Comparison of ENCODE assay signal across 8 cellular contexts in genomic region chr7:155291045-155291530, GRCh38. TPM values are rescaled to one million over a fixed set of nuclear protein-coding genes. Genes with fewer than 3 reads are reported as not detected.
A peak's percentile ranks its signal among the peaks of the same experiment; 100 is the strongest.
DNase-seq lines count a peak whose midpoint lies in the region; ATAC-seq and TF ChIP-seq lines count a peak whose summit lies in the region.

No MANE protein-coding gene starts in this region.

- H3K27me3 Mint-ChIP-seq in CD4-positive, alpha-beta memory T cell: peaks cover 0 to 3% of the 10 kb centered on the region in 2 donors

- intact Hi-C loops in mucosa of descending colon (cut with DNase I, micrococcal nuclease) (no loop called here), posterior vena cava (cut with DNase I) (no loop called here)
- intact Hi-C loops in CD4-positive, alpha-beta memory T cell (cut with micrococcal nuclease): no loop called here

- CTCF ChIA-PET in CD4-positive, alpha-beta memory T cell (lab: Charles Lee; ENCODE audit: partially characterized antibody): no interaction called here

- H3K4me3 ChIP-seq in mucosa of descending colon: no peak overlapping the region
- H3K4me3 ChIP-seq in CD4-positive, alpha-beta memory T cell (ENCODE audit: low read length in 2 of 2): no peak overlapping the region

- ATAC-seq in mucosa of descending colon: peak; percentile 95
- no peak for ATAC-seq in HG02759 (IDR thresholded peaks at IDR 0.05; ENCODE audit: unreplicated experiment)
- no peak for ATAC-seq in GM21423 (IDR thresholded peaks at IDR 0.05; ENCODE audit: unreplicated experiment)

- POLR2A ChIA-PET in CD4-positive, alpha-beta memory T cell (lab: Charles Lee; ENCODE audit: partially characterized antibody): no interaction called here

- H3K9me3 ChIP-seq in mucosa of descending colon: no peaks in the 10 kb centered on the region
- no peaks in the 10 kb centered on the region for H3K9me3 ChIP-seq in CD4-positive, alpha-beta memory T cell (ENCODE audit: control insufficient read depth in 1 of 2, low read length in 2 of 2)

- no peaks in the 10 kb centered on the region for H3K4me1 ChIP-seq in mucosa of descending colon (ENCODE audit: low read depth)
- peaks cover 3% of the 10 kb centered on the region for H3K4me1 ChIP-seq in CD4-positive, alpha-beta memory T cell (ENCODE audit: insufficient read depth, low read length)

- no peaks in the 10 kb centered on the region for H3K36me3 ChIP-seq in mucosa of descending colon (ENCODE audit: low read depth)
- no peaks in the 10 kb centered on the region for H3K36me3 ChIP-seq in CD4-positive, alpha-beta memory T cell (ENCODE audit: insufficient read depth, low read length)

- no peak overlapping the region for H3K27ac ChIP-seq in CD4-positive, alpha-beta memory T cell (ENCODE audit: low read depth, low read length)

- in situ Hi-C loops in Caki2 (cut with HindIII; ENCODE audit: low pct_unique_long_range_greater_than_20kb, low sequenced_read_pairs): no loop called here

- H3K4me3 Mint-ChIP-seq in CD4-positive, alpha-beta memory T cell: no peak overlapping the region

- H3K4me1 Mint-ChIP-seq in CD4-positive, alpha-beta memory T cell: peaks cover 8 to 21% (median 19%) of the 10 kb centered on the region in 4 donors

- no peaks in the 10 kb centered on the region for H3K36me3 Mint-ChIP-seq in CD4-positive, alpha-beta memory T cell

- DNase-seq in Caki2 (ENCODE audit: low read depth) (peak; percentile 78), HT-29 (ENCODE audit: low spot score) (peak; percentile 68), astrocyte of the hippocampus (ENCODE audit: low read depth, low spot score) (peak; percentile 39), mucosa of descending colon (peak in 2 of 3 donors; percentile 22 to 47), posterior vena cava (ENCODE audit: low spot score) (no peak)
- DNase-seq in CD4-positive, alpha-beta memory T cell: no peak

- no peak for TF ChIP-seq CTCF in mucosa of descending colon (IDR thresholded peaks at IDR 0.05)

- no peaks in the 10 kb centered on the region for H3K27me3 ChIP-seq in CD4-positive, alpha-beta memory T cell (ENCODE audit: insufficient read depth, low read length)

- peak overlapping the region in 1 of 7 donors; percentile 48 for H3K27ac Mint-ChIP-seq in CD4-positive, alpha-beta memory T cell

- no peaks in the 10 kb centered on the region for H3K9me3 Mint-ChIP-seq in CD4-positive, alpha-beta memory T cell

RNA-seq across cellular contexts. Expression of gene INSIG1, which starts 6.6 kb away (rescaled TPM):
- total RNA-seq in Caki2 (2014; rRNA removed; shearing (Covaris generic); ENCODE audit: low replicate concordance): 61.5 and 72.9 TPM in 2 replicates
- 298 and 318 TPM in 2 replicates for total RNA-seq in HT-29 (2014; rRNA removed; shearing (Covaris generic))
- total RNA-seq in mucosa of descending colon (10 to 100 TPM; 40.1 to 85.1 (median 83.2) TPM), posterior vena cava (10 to 100 TPM; 25.2 to 27.3 TPM)
- 10 to 100 TPM; 41.8 to 43.0 TPM for total RNA-seq in CD4-positive, alpha-beta memory T cell
- polyA plus RNA-seq in CD4-positive, alpha-beta memory T cell: 10 to 100 TPM; 28.1 to 41.7 TPM

Comparison
In these comparisons a context has a peak if more than half of its experiments do, and no peak if none do; other contexts are left out.
1. DNase-seq: peak in Caki2 (single experiment), HT-29 (single experiment), astrocyte of the hippocampus (single experiment) and mucosa of descending colon (2 of 3); none in posterior vena cava (single experiment) and CD4-positive, alpha-beta memory T cell (0 of 5).